ENCODE assay signal across 1 cellular context in genomic region chr17:81004336-81005015, GRCh38.
TF ChIP-seq lines count a peak whose summit lies in the region.

No MANE protein-coding gene starts in this region.

TF ChIP-seq in GM23338, 12 proteins besides CTCF, POLR2A, EP300 and RAD21 (continued from another document):
- no peak for TF ChIP-seq REST (IDR thresholded peaks at IDR 0.05; ENCODE audit: unreplicated experiment)
- TF ChIP-seq ZNF331 (CRISPR knock-in tag; IDR thresholded peaks at IDR 0.05; ENCODE audit: low read depth), result no peak
- TF ChIP-seq ZNF114 (CRISPR knock-in tag; IDR thresholded peaks at IDR 0.05), result no peak
- TF ChIP-seq EZH2 (IDR thresholded peaks at IDR 0.05; ENCODE audit: low read depth, unreplicated experiment), result no peak
- no peak for TF ChIP-seq STAT1 (IDR thresholded peaks at IDR 0.05; ENCODE audit: unreplicated experiment)
